3 cellular contexts compared by ENCODE assay signal in genomic region chr3:12015627-12016026, GRCh38.
"Had no signal": no experiment of that assay in that cellular context is flagged by ENCODE, and none has a peak within 500 bp of the region (broad histone marks: within the 10 kb centered on the region; RNA-seq: fewer than 3 reads in every experiment).

No MANE protein-coding gene starts in this region.

- DNase-seq: H7, HFFc6, KBM-7 had no signal
